ENCODE assay signal across 1 cellular context in the genomic region with DNA sequence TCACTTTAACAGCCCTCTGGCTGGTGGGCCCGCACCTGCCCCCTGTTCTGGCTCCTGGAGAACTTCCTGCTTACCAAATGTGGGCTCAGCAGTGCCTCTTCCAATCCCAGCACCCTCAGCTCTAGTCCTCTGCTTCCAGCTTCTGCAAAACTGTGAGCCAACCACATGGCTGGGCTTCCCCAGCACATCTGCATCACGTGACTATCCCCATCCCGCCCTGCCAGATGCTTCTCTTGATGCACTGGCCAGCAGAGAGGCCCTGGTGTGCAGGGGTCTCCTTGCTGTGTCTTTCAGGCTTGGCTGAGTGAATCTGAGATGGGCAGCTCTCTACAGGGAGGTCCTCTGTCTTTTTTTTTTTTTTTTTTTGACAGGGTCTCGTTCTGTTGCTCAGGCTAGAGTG.
A peak's percentile ranks its signal among the peaks of the same experiment; 100 is the strongest.
TF ChIP-seq lines count a peak whose summit lies in the region.

No MANE protein-coding gene starts in this region.

TF ChIP-seq in HepG2, 621 proteins besides CTCF, POLR2A, EP300 and RAD21:
- peak; percentile 80 for TF ChIP-seq RAD51 (IDR thresholded peaks at IDR 0.05; ENCODE audit: borderline replicate concordance)
- TF ChIP-seq, protein P1, sequence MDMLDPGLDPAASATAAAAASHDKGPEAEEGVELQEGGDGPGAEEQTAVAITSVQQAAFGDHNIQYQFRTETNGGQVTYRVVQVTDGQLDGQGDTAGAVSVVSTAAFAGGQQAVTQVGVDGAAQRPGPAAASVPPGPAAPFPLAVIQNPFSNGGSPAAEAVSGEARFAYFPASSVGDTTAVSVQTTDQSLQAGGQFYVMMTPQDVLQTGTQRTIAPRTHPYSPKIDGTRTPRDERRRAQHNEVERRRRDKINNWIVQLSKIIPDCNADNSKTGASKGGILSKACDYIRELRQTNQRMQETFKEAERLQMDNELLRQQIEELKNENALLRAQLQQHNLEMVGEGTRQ (IDR thresholded peaks at IDR 0.05; ENCODE audit: low read depth, low read length) = peak; percentile 51; the same call in 1 of the 2 replicates
- TF ChIP-seq, protein P1 (CRISPR knock-in tag; IDR thresholded peaks at IDR 0.05; ENCODE audit: borderline replicate concordance) = no peak
- TF ChIP-seq HDAC1 (CRISPR knock-in tag; IDR thresholded peaks at IDR 0.05) = no peak
- TF ChIP-seq, protein P2, sequence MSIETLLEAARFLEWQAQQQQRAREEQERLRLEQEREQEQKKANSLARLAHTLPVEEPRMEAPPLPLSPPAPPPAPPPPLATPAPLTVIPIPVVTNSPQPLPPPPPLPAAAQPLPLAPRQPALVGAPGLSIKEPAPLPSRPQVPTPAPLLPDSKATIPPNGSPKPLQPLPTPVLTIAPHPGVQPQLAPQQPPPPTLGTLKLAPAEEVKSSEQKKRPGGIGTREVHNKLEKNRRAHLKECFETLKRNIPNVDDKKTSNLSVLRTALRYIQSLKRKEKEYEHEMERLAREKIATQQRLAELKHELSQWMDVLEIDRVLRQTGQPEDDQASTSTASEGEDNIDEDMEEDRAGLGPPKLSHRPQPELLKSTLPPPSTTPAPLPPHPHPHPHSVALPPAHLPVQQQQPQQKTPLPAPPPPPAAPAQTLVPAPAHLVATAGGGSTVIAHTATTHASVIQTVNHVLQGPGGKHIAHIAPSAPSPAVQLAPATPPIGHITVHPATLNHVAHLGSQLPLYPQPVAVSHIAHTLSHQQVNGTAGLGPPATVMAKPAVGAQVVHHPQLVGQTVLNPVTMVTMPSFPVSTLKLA (IDR thresholded peaks at IDR 0.05) = peak; percentile 42
